Comparison of ENCODE assay signal across 33 cellular contexts in the genomic region with DNA sequence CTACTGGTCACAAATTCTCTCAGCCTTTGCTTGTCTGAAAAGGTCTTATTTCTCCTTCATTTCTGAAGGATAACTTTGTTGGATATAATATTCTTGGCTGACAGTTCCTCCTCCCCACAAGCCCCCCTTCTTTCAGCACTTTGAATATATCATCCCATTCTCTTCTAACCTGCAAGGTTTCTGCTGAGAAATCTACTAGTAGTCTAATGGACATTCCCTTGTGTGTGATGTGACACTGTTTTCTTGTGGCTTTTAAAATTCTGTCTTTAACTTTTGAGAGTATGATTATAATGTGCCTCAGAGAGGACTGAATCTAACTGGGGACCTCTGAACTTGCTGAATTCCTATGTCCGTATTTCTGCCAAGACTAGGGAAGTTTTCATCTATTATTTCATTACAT.
"Had no signal": no experiment of that assay in that cellular context is flagged by ENCODE, and none has a peak within 500 bp of the region (broad histone marks: within the 10 kb centered on the region; RNA-seq: fewer than 3 reads in every experiment).

No MANE protein-coding gene starts in this region.

- H3K9me3 ChIP-seq: adrenal gland had no signal

- FAIRE-seq: astrocyte, bronchial epithelial cell, colon had no signal

- DNase-seq: activated effector memory CD4-positive, alpha-beta T cell treated with anti-CD3 and anti-CD28 coated beads, Interleukin-2, amount 50 U/mL, for 16 hours; activated gamma-delta T cell; activated gamma-delta T cell treated with Interleukin-2 at 50 U/mL for 16 hours; activated naive CD4-positive, alpha-beta T cell; activated naive CD4-positive, alpha-beta T cell treated with anti-CD3 and anti-CD28 coated beads for 36 hours; activated naive CD4-positive, alpha-beta T cell treated with anti-CD3 and anti-CD28 coated beads, Interleukin-2, amount 10 ng/mL, durations not matched to agents 7 days and 5 days; activated naive CD4-positive, alpha-beta T cell treated with anti-CD3 and anti-CD28 coated beads, Interleukin-2, amount 50 U/mL, for 16 hours; activated naive CD4-positive, alpha-beta T cell treated with Interleukin-2 at 50 U/mL for 16 hours; activated naive CD8-positive, alpha-beta T cell treated with anti-CD3 and anti-CD28 coated beads for 36 hours; activated naive CD8-positive, alpha-beta T cell treated with anti-CD3 and anti-CD28 coated beads, Interleukin-2, amount 10 ng/mL, durations not matched to agents 7 days and 5 days; activated naive CD8-positive, alpha-beta T cell treated with anti-CD3 and anti-CD28 coated beads, Interleukin-2, amount 50 U/mL, for 24 hours; activated T-cell treated with anti-CD3 and anti-CD28 coated beads, Interleukin-2, amount 50 U/mL, for 1 hour; activated T-cell treated with anti-CD3 and anti-CD28 coated beads, Interleukin-2, amount 50 U/mL, for 24 hours; activated T-cell treated with anti-CD3 and anti-CD28 coated beads, Interleukin-2, amount 50 U/mL, for 4 hours; activated T-cell treated with anti-CD3 and anti-CD28 coated beads, Interleukin-2, amount 50 U/mL, for 48 hours; activated T-cell treated with anti-CD3 and anti-CD28 coated beads, Interleukin-2, amount 50 U/mL, for 72 hours; adrenal gland; amniotic stem cell; amygdala; anterior cingulate cortex; aorta; body of pancreas; brain microvascular endothelial cell; caudate nucleus; central memory CD4-positive, alpha-beta T cell had no signal

- H3K27ac ChIP-seq: adrenal gland, ascending aorta, body of pancreas, brain microvascular endothelial cell, breast epithelium, cardiac muscle cell had no signal

- H3K36me3 ChIP-seq: adrenal gland, ascending aorta, breast epithelium, cardiac muscle cell had no signal

- H3K4me1 ChIP-seq: adrenal gland, ascending aorta, body of pancreas, breast epithelium had no signal

- ATAC-seq: activated naive CD4-positive, alpha-beta T cell treated with anti-CD3 and anti-CD28 coated beads, Interleukin-2, amount 50 U/mL, for 72 hours; activated naive CD8-positive, alpha-beta T cell treated with anti-CD3 and anti-CD28 coated beads, Interleukin-2, amount 50 U/mL, for 24 hours; activated T-cell treated with anti-CD3 and anti-CD28 coated beads, Interleukin-2, amount 50 U/mL, for 4 hours; activated T-cell treated with anti-CD3 and anti-CD28 coated beads, Interleukin-2, amount 50 U/mL, for 72 hours; activated T-helper 17 cell treated with anti-CD3 and anti-CD28 coated beads, Interleukin-2, amount 50 U/mL, for 72 hours; body of pancreas had no signal

- H3K27me3 ChIP-seq: adrenal gland, ascending aorta, body of pancreas, brain microvascular endothelial cell, breast epithelium, cardiac muscle cell had no signal

- H3K4me3 ChIP-seq: adrenal gland, ascending aorta, body of pancreas, breast epithelium, cardiac muscle cell had no signal
